ENCODE assay signal across 8 cellular contexts in genomic region chrX:51743179-51743957, GRCh38. TPM values are rescaled to one million over a fixed set of nuclear protein-coding genes. Genes with fewer than 3 reads are reported as not detected.
DNase-seq lines count a peak whose midpoint lies in the region; ATAC-seq and TF ChIP-seq lines count a peak whose summit lies in the region.

Gene GSPT2 (plus strand): TSS chrX:51743442. CDS start chrX:51743627, 185 bp downstream.

- H3K9me3 ChIP-seq in thymus (ENCODE audit: control insufficient read depth) = no peaks in the 10 kb centered on the region

- no peaks in the 10 kb centered on the region for H3K4me1 ChIP-seq in thymus (ENCODE audit: control insufficient read depth, insufficient read depth, low read length)

- CTCF ChIA-PET in activated naive CD4-positive, alpha-beta T cell treated with anti-CD3 and anti-CD28 coated beads for 36 hours (lab: Charles Lee) = no interaction called here

- peaks cover 22% of the 10 kb centered on the region for H3K36me3 Mint-ChIP-seq in activated naive CD4-positive, alpha-beta T cell treated with anti-CD3 and anti-CD28 coated beads for 36 hours (ENCODE audit: low read depth)
- H3K36me3 Mint-ChIP-seq in glutamatergic neuron (ENCODE audit: unreplicated experiment) = peaks cover 4% of the 10 kb centered on the region
- peaks cover 16% of the 10 kb centered on the region for H3K36me3 Mint-ChIP-seq in osteocyte (ENCODE audit: unreplicated experiment)

- H3K27me3 Mint-ChIP-seq in activated naive CD4-positive, alpha-beta T cell treated with anti-CD3 and anti-CD28 coated beads for 36 hours (ENCODE audit: low read depth) = no peaks in the 10 kb centered on the region
- H3K27me3 Mint-ChIP-seq in glutamatergic neuron (ENCODE audit: unreplicated experiment) (no peaks in the 10 kb centered on the region), osteocyte (ENCODE audit: unreplicated experiment) (peaks cover 2% of the 10 kb centered on the region)

- no peaks in the 10 kb centered on the region for H3K27me3 ChIP-seq in thymus (ENCODE audit: control insufficient read depth, insufficient read depth)

- TF ChIP-seq CTCF in glutamatergic neuron (IDR thresholded peaks at IDR 0.05; ENCODE audit: partially characterized antibody, unreplicated experiment) = no peak
- no peak for TF ChIP-seq CTCF in osteocyte (IDR thresholded peaks at IDR 0.05)

- peaks cover 27% of the 10 kb centered on the region for H3K9me3 Mint-ChIP-seq in activated naive CD4-positive, alpha-beta T cell treated with anti-CD3 and anti-CD28 coated beads for 36 hours
- H3K9me3 Mint-ChIP-seq in glutamatergic neuron (ENCODE audit: unreplicated experiment) (no peaks in the 10 kb centered on the region), osteocyte (ENCODE audit: unreplicated experiment) (peaks cover 29% of the 10 kb centered on the region)

- WGBS in thymus = under 1% methylated on average over 63 of the region's 63 CpGs

- ATAC-seq in GM19035 (IDR thresholded peaks at IDR 0.05; ENCODE audit: unreplicated experiment) (peak; percentile 92), HG03354 (IDR thresholded peaks at IDR 0.05; ENCODE audit: poor library complexity, severe bottlenecking, unreplicated experiment) (peak; percentile 95)

- H3K36me3 ChIP-seq in thymus (ENCODE audit: control insufficient read depth, insufficient read depth) = no peaks in the 10 kb centered on the region

- H3K27ac Mint-ChIP-seq in activated naive CD4-positive, alpha-beta T cell treated with anti-CD3 and anti-CD28 coated beads for 36 hours = peak within 1 kb of the TSS; percentile 36
- H3K27ac Mint-ChIP-seq in glutamatergic neuron (ENCODE audit: unreplicated experiment) (peak within 1 kb of the TSS; percentile 86), osteocyte (ENCODE audit: unreplicated experiment) (peak within 1 kb of the TSS; percentile 63)

- peaks cover 17% of the 10 kb centered on the region for H3K4me1 Mint-ChIP-seq in activated naive CD4-positive, alpha-beta T cell treated with anti-CD3 and anti-CD28 coated beads for 36 hours (ENCODE audit: low read depth)
- peaks cover 4% of the 10 kb centered on the region for H3K4me1 Mint-ChIP-seq in glutamatergic neuron (ENCODE audit: low read depth, unreplicated experiment)
- H3K4me1 Mint-ChIP-seq in osteocyte (ENCODE audit: unreplicated experiment) = peaks cover 12% of the 10 kb centered on the region

- intact Hi-C loops in activated naive CD4-positive, alpha-beta T cell treated with anti-CD3 and anti-CD28 coated beads for 36 hours (cut with micrococcal nuclease) = loop anchor here (1.0 kb wide), 1 partner anchor 60 kb away; no protein-coding TSS in a partner anchor

- DNase-seq in Ammon's horn (ENCODE audit: low spot score) (peak; percentile 77), glutamatergic neuron (peak; percentile 65), osteocyte (ENCODE audit: extremely low spot score, unreplicated experiment) (peak; percentile 87)
- peak; percentile 82 for DNase-seq in activated naive CD4-positive, alpha-beta T cell treated with anti-CD3 and anti-CD28 coated beads for 36 hours

- H3K27ac ChIP-seq in thymus (ENCODE audit: low read depth) = peak within 1 kb of the TSS; percentile 95

- H3K4me3 ChIP-seq in thymus (ENCODE audit: low read length) = peak within 1 kb of the TSS; percentile 53

- peak within 1 kb of the TSS; percentile 81 for H3K4me3 Mint-ChIP-seq in activated naive CD4-positive, alpha-beta T cell treated with anti-CD3 and anti-CD28 coated beads for 36 hours
- H3K4me3 Mint-ChIP-seq in glutamatergic neuron (ENCODE audit: unreplicated experiment) = peak within 1 kb of the TSS; percentile 92
- peak within 1 kb of the TSS; percentile 81 for H3K4me3 Mint-ChIP-seq in osteocyte (ENCODE audit: unreplicated experiment)

TF ChIP-seq in PFSK-1, 5 proteins besides CTCF, POLR2A, EP300 and RAD21:
- no peak for TF ChIP-seq SIN3A (IDR thresholded peaks at IDR 0.05; ENCODE audit: borderline replicate concordance, insufficient read depth, low read length)
- TF ChIP-seq TAF1 (IDR thresholded peaks at IDR 0.05; ENCODE audit: borderline replicate concordance, insufficient read depth, low read length) = peak; percentile 55; the same call in 1 of the 2 replicates
- TF ChIP-seq POLR2AphosphoS5 (IDR thresholded peaks at IDR 0.05; ENCODE audit: low read depth, low read length) = peak; percentile 66
- TF ChIP-seq REST (IDR thresholded peaks at IDR 0.05; ENCODE audit: insufficient read depth in 1 of 2, low read depth in 2 of 2, low read length in 2 of 2) = no peak

RNA-seq across cellular contexts. Expression of gene GSPT2, which starts in this region (rescaled TPM):
- 5.2 TPM for polyA plus RNA-seq in PFSK-1 (2012; ENCODE audit: insufficient read length, low read depth)
- total RNA-seq in activated naive CD4-positive, alpha-beta T cell treated with anti-CD3 and anti-CD28 coated beads for 36 hours = 1 to 10 TPM; 6.9 to 7.2 TPM
- 14.6 TPM for total RNA-seq in glutamatergic neuron (ENCODE audit: unreplicated experiment)
- 14.5 and 15.3 TPM in 2 replicates for total RNA-seq in osteocyte
- 18.8 TPM for polyA plus RNA-seq in thymus

Comparison
In these comparisons a context has a peak if more than half of its experiments do, and no peak if none do; other contexts are left out.
1. Peak in every context shown above with its lines: DNase-seq, ATAC-seq, H3K4me3 ChIP-seq and H3K27ac ChIP-seq.
2. H3K27ac Mint-ChIP-seq: peak in every context shown above with its lines; median percentile 86 in glutamatergic neuron; 63 in osteocyte; 36 in activated naive CD4-positive, alpha-beta T cell treated with anti-CD3 and anti-CD28 coated beads for 36 hours.